In genomic region chr2:240000671-240001070, GRCh38 we compare ENCODE assay signal across 23 cellular contexts. TPM values are rescaled to one million over a fixed set of nuclear protein-coding genes. Genes with fewer than 3 reads are reported as not detected.
DNase-seq lines count a peak whose midpoint lies in the region; ATAC-seq, FAIRE-seq and TF ChIP-seq lines count a peak whose summit lies in the region.
"Had no signal": no experiment of that assay in that cellular context is flagged by ENCODE, and none has a peak within 500 bp of the region (broad histone marks: within the 10 kb centered on the region; RNA-seq: fewer than 3 reads in every experiment).

No MANE protein-coding gene starts in this region.

- H3K36me3 ChIP-seq in astrocyte (ENCODE audit: insufficient read depth, low read length) (peaks cover 39% of the 10 kb centered on the region), mucosa of descending colon (ENCODE audit: low read depth) (peaks cover 4% of the 10 kb centered on the region), lower lobe of right lung (peaks cover 95% of the 10 kb centered on the region)

- no peaks in the 10 kb centered on the region for H3K4me1 ChIP-seq in astrocyte (ENCODE audit: insufficient read depth, low read length)
- peaks cover 16% of the 10 kb centered on the region for H3K4me1 ChIP-seq in mucosa of descending colon (ENCODE audit: low read depth)
- H3K4me1 ChIP-seq in lower lobe of right lung = no peaks in the 10 kb centered on the region

- POLR2A ChIA-PET in activated CD8-positive, alpha-beta T cell treated with anti-CD3 and anti-CD28 coated beads for 36 hours (lab: Charles Lee) = interaction anchor here (1.1 kb wide), 1 partner anchor 24 kb away, joined by 3 read pairs; the partner anchor contains the start of gene NDUFA10

- H3K36me3 Mint-ChIP-seq in astrocyte (ENCODE audit: low read depth, unreplicated experiment) (peaks cover 14% of the 10 kb centered on the region), type B pancreatic cell (peaks cover 13% of the 10 kb centered on the region)
- peaks cover 33% of the 10 kb centered on the region for H3K36me3 Mint-ChIP-seq in activated CD8-positive, alpha-beta T cell treated with anti-CD3 and anti-CD28 coated beads for 36 hours (ENCODE audit: low read depth)

- peaks cover 2% of the 10 kb centered on the region for H3K79me2 ChIP-seq in astrocyte (ENCODE audit: insufficient read depth, low read length)

- H3K9me3 ChIP-seq in astrocyte (ENCODE audit: insufficient read depth, low read depth, low read length) (no peaks in the 10 kb centered on the region), mucosa of descending colon (no peaks in the 10 kb centered on the region), lower lobe of right lung (no peaks in the 10 kb centered on the region)

- H3K9me3 Mint-ChIP-seq in astrocyte (ENCODE audit: unreplicated experiment) (no peaks in the 10 kb centered on the region), type B pancreatic cell (no peaks in the 10 kb centered on the region)
- no peaks in the 10 kb centered on the region for H3K9me3 Mint-ChIP-seq in activated CD8-positive, alpha-beta T cell treated with anti-CD3 and anti-CD28 coated beads for 36 hours
- H3K9me3 Mint-ChIP-seq: GM23338, H9 had no signal

- H3K27ac Mint-ChIP-seq in astrocyte (ENCODE audit: unreplicated experiment) (no peak overlapping the region), type B pancreatic cell (peak overlapping the region; percentile 54)
- no peak overlapping the region for H3K27ac Mint-ChIP-seq in activated CD8-positive, alpha-beta T cell treated with anti-CD3 and anti-CD28 coated beads for 36 hours
- H3K27ac Mint-ChIP-seq: CD4-positive, alpha-beta memory T cell; GM23338; H9 had no signal

- H3K27me3 ChIP-seq in astrocyte (ENCODE audit: insufficient read depth, low read length) (no peaks in the 10 kb centered on the region), lower lobe of right lung (ENCODE audit: low read depth) (no peaks in the 10 kb centered on the region)

- no peak for DNase-seq in astrocyte (ENCODE audit: low read depth)
- peak in 1 of 3 donors; percentile 53 for DNase-seq in mucosa of descending colon
- DNase-seq in type B pancreatic cell (ENCODE audit: extremely low spot score, unreplicated experiment) = no peak
- no peak for DNase-seq in lower lobe of right lung
- DNase-seq in NCI-H2107 (lab: John Stamatoyannopoulos, UW) = no peak
- DNase-seq in activated CD8-positive, alpha-beta T cell treated with anti-CD3 and anti-CD28 coated beads for 36 hours = no peak
- DNase-seq: C1 segment of cervical spinal cord; Calu3; CD4-positive, alpha-beta memory T cell; COR-L47; DMS53; DMS79 treated with DMSO at 0.1 percent for 48 hours; GF-D8; H9 had no signal

- ATAC-seq in mucosa of descending colon (peak; percentile 91), lower lobe of right lung (no peak)
- no peak for ATAC-seq in activated CD8-positive, alpha-beta T cell treated with anti-CD3 and anti-CD28 coated beads for 36 hours
- ATAC-seq: GM23338, HCT116 had no signal

- no peak overlapping the region for H3K4me3 ChIP-seq in astrocyte (ENCODE audit: insufficient read depth, low read depth, low read length)
- no peak overlapping the region for H3K4me3 ChIP-seq in mucosa of descending colon
- H3K4me3 ChIP-seq in lower lobe of right lung = no peak overlapping the region
- H3K4me3 ChIP-seq: GM23338 had no signal

- intact Hi-C loops in mucosa of descending colon (cut with DNase I, micrococcal nuclease) = no loop called here
- intact Hi-C loops in lower lobe of right lung (cut with DNase I) = no loop called here
- intact Hi-C loops in activated CD8-positive, alpha-beta T cell treated with anti-CD3 and anti-CD28 coated beads for 36 hours (cut with micrococcal nuclease) = no loop called here

- H4K20me1 ChIP-seq in astrocyte (ENCODE audit: insufficient read depth, low read length) = peaks cover 9% of the 10 kb centered on the region

- no peak overlapping the region for H2AFZ ChIP-seq in astrocyte (ENCODE audit: low read depth, low read length)
- H2AFZ ChIP-seq: GM23338 had no signal

- FAIRE-seq in astrocyte (lab: Jason Lieb, UNC) = peak; percentile 70
- FAIRE-seq: GM12891, GM18507 had no signal

- H3K9ac ChIP-seq in astrocyte (ENCODE audit: low read length) = no peak overlapping the region

- no peak overlapping the region for H3K27ac ChIP-seq in astrocyte (ENCODE audit: low read depth, low read length)
- H3K27ac ChIP-seq in lower lobe of right lung = no peak overlapping the region

- CTCF ChIA-PET in activated CD8-positive, alpha-beta T cell treated with anti-CD3 and anti-CD28 coated beads for 36 hours (lab: Charles Lee) = interaction anchor here (0.7 to 1.5 kb wide), 3 partner anchors 9 to 21 kb away, joined by 3 to 5 read pairs (median 4); no protein-coding TSS in a partner anchor

- H3K4me3 Mint-ChIP-seq in astrocyte (ENCODE audit: unreplicated experiment) = no peak overlapping the region
- no peak overlapping the region for H3K4me3 Mint-ChIP-seq in type B pancreatic cell
- H3K4me3 Mint-ChIP-seq in activated CD8-positive, alpha-beta T cell treated with anti-CD3 and anti-CD28 coated beads for 36 hours = no peak overlapping the region
- H3K4me3 Mint-ChIP-seq: CD4-positive, alpha-beta memory T cell; GM23338; H9 had no signal

- H3K4me1 Mint-ChIP-seq in astrocyte (ENCODE audit: low read depth, unreplicated experiment) = no peaks in the 10 kb centered on the region
- H3K4me1 Mint-ChIP-seq in type B pancreatic cell (ENCODE audit: unreplicated experiment) = no peaks in the 10 kb centered on the region
- H3K4me1 Mint-ChIP-seq in activated CD8-positive, alpha-beta T cell treated with anti-CD3 and anti-CD28 coated beads for 36 hours (ENCODE audit: low read depth) = no peaks in the 10 kb centered on the region
- H3K4me1 Mint-ChIP-seq: CD4-positive, alpha-beta memory T cell had no signal

- H3K4me2 ChIP-seq in astrocyte (ENCODE audit: low read length) = no peak overlapping the region
- H3K4me2 ChIP-seq: GM23338 had no signal

- H3K27me3 Mint-ChIP-seq in astrocyte (ENCODE audit: low read depth, unreplicated experiment) (no peaks in the 10 kb centered on the region), type B pancreatic cell (no peaks in the 10 kb centered on the region)
- no peaks in the 10 kb centered on the region for H3K27me3 Mint-ChIP-seq in activated CD8-positive, alpha-beta T cell treated with anti-CD3 and anti-CD28 coated beads for 36 hours
- H3K27me3 Mint-ChIP-seq: CD4-positive, alpha-beta memory T cell had no signal

- TF ChIP-seq CTCF in astrocyte (IDR thresholded peaks at IDR 0.05; ENCODE audit: insufficient read depth, low read depth, low read length) (no peak), mucosa of descending colon (IDR thresholded peaks at IDR 0.05) (no peak), type B pancreatic cell (conservative IDR thresholded peaks at IDR 0.05) (no peak), lower lobe of right lung (IDR thresholded peaks at IDR 0.05) (no peak)
- no peak for TF ChIP-seq CTCF in activated CD8-positive, alpha-beta T cell treated with anti-CD3 and anti-CD28 coated beads for 36 hours (IDR thresholded peaks at IDR 0.05)

RNA-seq across cellular contexts. Expression of gene NDUFA10, which starts 24.5 kb away (rescaled TPM):
- total RNA-seq in astrocyte (111 and 117 TPM in 2 replicates), mucosa of descending colon (100 to 1,000 TPM; 154 to 243 (median 189) TPM), type B pancreatic cell (ENCODE audit: low replicate concordance) (121 and 136 TPM in 2 replicates), lower lobe of right lung (92.2 TPM)
- total RNA-seq in activated CD8-positive, alpha-beta T cell treated with anti-CD3 and anti-CD28 coated beads for 36 hours = 100 to 1,000 TPM; 148 to 155 TPM

RNA-seq across cellular contexts. Expression of gene OR6B2, which starts 29.6 kb away (rescaled TPM):
- not detected in 2 replicates for total RNA-seq in astrocyte
- not detected for total RNA-seq in mucosa of descending colon
- total RNA-seq in type B pancreatic cell (ENCODE audit: low replicate concordance) = not detected in 2 replicates
- not detected for total RNA-seq in lower lobe of right lung
- total RNA-seq in activated CD8-positive, alpha-beta T cell treated with anti-CD3 and anti-CD28 coated beads for 36 hours = not detected
- total RNA-seq: A172; A673; Calu3; CD4-positive, alpha-beta memory T cell; Daoy; G401; GM23338; H4; H9 had no signal

RNA-seq across cellular contexts. Expression of gene OR6B3, which starts 52.6 kb away (rescaled TPM):
- total RNA-seq in astrocyte (not detected in 2 replicates), mucosa of descending colon (not detected), type B pancreatic cell (ENCODE audit: low replicate concordance) (not detected in 2 replicates), lower lobe of right lung (not detected)
- not detected for total RNA-seq in activated CD8-positive, alpha-beta T cell treated with anti-CD3 and anti-CD28 coated beads for 36 hours
- total RNA-seq: A172; A673; Calu3; CD4-positive, alpha-beta memory T cell; Daoy; G401; GM23338; H4; H9 had no signal
